ENCODE assay signal across 14 cellular contexts in the genomic region with DNA sequence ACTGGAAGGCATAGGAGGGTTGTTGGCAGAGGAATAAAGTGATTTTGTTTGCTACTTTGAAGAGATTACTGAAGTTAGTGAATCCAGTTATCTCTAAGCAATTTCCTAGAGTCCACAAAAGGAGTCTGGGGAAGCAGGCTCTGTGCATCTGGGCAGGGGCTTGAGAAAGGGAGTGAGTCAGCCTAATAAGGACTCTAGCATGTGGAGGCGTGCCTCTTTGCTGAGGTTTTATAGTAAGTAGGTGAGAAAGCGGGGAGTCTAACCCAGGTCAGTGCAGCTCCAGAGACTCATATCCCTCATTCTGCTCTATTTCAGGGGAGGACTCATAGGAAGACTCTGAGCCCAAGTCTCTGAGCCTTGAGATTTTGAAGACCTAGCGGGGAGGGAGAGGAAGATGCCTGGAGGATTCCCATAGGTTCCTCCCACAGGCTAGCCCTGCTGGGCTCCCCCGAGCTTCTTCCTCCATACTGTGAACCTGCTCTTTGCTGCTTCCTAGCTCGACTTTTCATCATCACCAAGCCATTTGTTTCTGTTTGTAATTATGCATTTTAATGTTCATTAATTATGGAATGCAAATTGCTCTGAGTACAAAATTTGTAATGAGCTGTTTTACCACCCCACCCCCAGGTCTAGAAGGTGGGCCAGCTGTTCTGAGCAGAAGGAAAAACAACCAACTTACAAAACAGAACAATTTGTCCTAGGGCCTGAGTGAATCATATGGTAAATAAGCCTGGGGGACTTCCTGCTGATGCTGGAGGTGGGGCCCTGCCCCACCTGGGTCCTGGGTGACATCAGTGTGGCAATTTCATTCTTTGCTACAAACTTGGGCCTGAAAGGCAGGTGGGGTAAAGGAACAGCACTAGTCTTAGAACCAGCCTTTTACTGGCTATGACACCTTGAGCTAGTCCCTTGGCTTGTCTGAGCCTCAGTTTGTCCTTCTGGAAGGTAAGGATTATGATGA.
A peak's percentile ranks its signal among the peaks of the same experiment; 100 is the strongest.
DNase-seq lines count a peak whose midpoint lies in the region; ATAC-seq and TF ChIP-seq lines count a peak whose summit lies in the region.
"Had no signal": no experiment of that assay in that cellular context is flagged by ENCODE, and none has a peak within 500 bp of the region (broad histone marks: within the 10 kb centered on the region; RNA-seq: fewer than 3 reads in every experiment).

No MANE protein-coding gene starts in this region.

- H3K4me1 Mint-ChIP-seq in GM23338, result peaks cover 49% of the 10 kb centered on the region
- H3K4me1 Mint-ChIP-seq: activated B cell treated with CpG ODN at 0.5 μM for 24 hours; central memory CD8-positive, alpha-beta T cell had no signal

- H3K9me3 ChIP-seq in NT2/D1 (ENCODE audit: insufficient read depth, low read length) (peaks cover 13% of the 10 kb centered on the region; the same call in 1 of the 2 replicates), prostate gland (no peaks in the 10 kb centered on the region)
- H3K9me3 ChIP-seq: BE2C had no signal

- peak overlapping the region; percentile 79 for H3K27ac ChIP-seq in GM23338 (ENCODE audit: low read depth)
- H3K27ac ChIP-seq in prostate gland, result peak overlapping the region in 1 of 2 donors; percentile 1

- peaks cover 6% of the 10 kb centered on the region; the same call in 1 of the 2 replicates for H3K9me2 ChIP-seq in GM23338 (ENCODE audit: insufficient read depth)

- peak overlapping the region; percentile 53 for H3K4me2 ChIP-seq in GM23338

- ATAC-seq in GM23338 (peak; percentile 81), GM18909 (IDR thresholded peaks at IDR 0.05; ENCODE audit: poor library complexity, unreplicated experiment) (no peak), GM19397 (IDR thresholded peaks at IDR 0.05; ENCODE audit: unreplicated experiment) (no peak)
- ATAC-seq: activated naive CD4-positive, alpha-beta T cell treated with anti-CD3 and anti-CD28 coated beads, Interleukin-2, amount 50 U/mL, for 72 hours; HepG2 had no signal

- no peak for TF ChIP-seq CTCF in GM23338 (conservative IDR thresholded peaks at IDR 0.05; ENCODE audit: low read depth in 2 of 2)
- TF ChIP-seq CTCF in prostate gland (IDR thresholded peaks at IDR 0.05), result no peak

- H3K27me3 Mint-ChIP-seq in GM23338 (ENCODE audit: insufficient read depth, low read depth, poor library complexity), result peaks cover 6% of the 10 kb centered on the region
- H3K27me3 Mint-ChIP-seq: activated B cell treated with CpG ODN at 0.5 μM for 24 hours had no signal

- no peaks in the 10 kb centered on the region for H4K20me1 ChIP-seq in GM23338 (replicated peaks; ENCODE audit: insufficient read depth)

- H3K4me3 Mint-ChIP-seq in GM23338, result peak overlapping the region; percentile 17; the same call in 1 of the 3 replicates
- H3K4me3 Mint-ChIP-seq: activated B cell treated with CpG ODN at 0.5 μM for 24 hours; central memory CD8-positive, alpha-beta T cell had no signal

- H2AFZ ChIP-seq in GM23338, result no peak overlapping the region

- no peaks in the 10 kb centered on the region for H3K27me3 ChIP-seq in GM23338 (ENCODE audit: insufficient read depth)
- no peaks in the 10 kb centered on the region for H3K27me3 ChIP-seq in NT2/D1 (ENCODE audit: insufficient read depth, insufficient read length)
- no peaks in the 10 kb centered on the region for H3K27me3 ChIP-seq in prostate gland (replicated peaks; ENCODE audit: insufficient read depth)
- H3K27me3 ChIP-seq: BE2C had no signal

- peak overlapping the region; percentile 29 for H3K9ac ChIP-seq in NT2/D1 (ENCODE audit: insufficient read length, low read depth)

- no peaks in the 10 kb centered on the region for H3K79me2 ChIP-seq in GM23338 (replicated peaks; ENCODE audit: insufficient read depth)

- no peaks in the 10 kb centered on the region for H3F3A ChIP-seq in GM23338 (replicated peaks; ENCODE audit: low read depth)

- peaks cover 48% of the 10 kb centered on the region for H3K4me1 ChIP-seq in GM23338 (ENCODE audit: insufficient read depth)
- peaks cover 13% of the 10 kb centered on the region for H3K4me1 ChIP-seq in NT2/D1 (ENCODE audit: insufficient read depth, insufficient read length)
- no peaks in the 10 kb centered on the region for H3K4me1 ChIP-seq in prostate gland (replicated peaks)
- H3K4me1 ChIP-seq: BE2C had no signal

- H3K4me3 ChIP-seq in GM23338 (no peak overlapping the region), NT2/D1 (ENCODE audit: insufficient read length, low read depth) (no peak overlapping the region), prostate gland (no peak overlapping the region)

- H3K36me3 Mint-ChIP-seq in GM23338 (ENCODE audit: low read depth), result peaks cover 15% of the 10 kb centered on the region; the same call in 2 of the 3 replicates
- H3K36me3 Mint-ChIP-seq: activated naive CD4-positive, alpha-beta T cell treated with anti-CD3 and anti-CD28 coated beads, Interleukin-2, amount 50 U/mL, for 72 hours had no signal

- intact Hi-C loops in prostate gland (cut with DNase I), result no loop called here

- WGBS in prostate gland, result 57% methylated on average over 5 of the region's 5 CpGs

- H3K27ac Mint-ChIP-seq in GM23338, result peak overlapping the region; percentile 89
- H3K27ac Mint-ChIP-seq: activated B cell treated with CpG ODN at 0.5 μM for 24 hours; activated naive CD4-positive, alpha-beta T cell treated with anti-CD3 and anti-CD28 coated beads, Interleukin-2, amount 50 U/mL, for 72 hours had no signal

- peak; percentile 28 for DNase-seq in GM23338 (ENCODE audit: low spot score)
- DNase-seq in NT2/D1 (ENCODE audit: low read depth, low spot score), result no peak
- DNase-seq in glomerular visceral epithelial cell (ENCODE audit: extremely low spot score), result peak; percentile 25
- DNase-seq in prostate gland (ENCODE audit: low spot score), result peak; percentile 43
- DNase-seq in mucosa of gallbladder (ENCODE audit: low spot score), result no peak
- no peak for DNase-seq in retina
- DNase-seq: activated B cell treated with CpG ODN at 0.5 μM for 24 hours, BE2C, NCI-H1436 had no signal

- H3K9me3 Mint-ChIP-seq in GM23338, result peaks cover 13% of the 10 kb centered on the region; the same call in 2 of the 3 replicates
- H3K9me3 Mint-ChIP-seq: activated B cell treated with CpG ODN at 0.5 μM for 24 hours; central memory CD8-positive, alpha-beta T cell had no signal

- no peaks in the 10 kb centered on the region for H3K36me3 ChIP-seq in GM23338 (ENCODE audit: insufficient read depth)
- H3K36me3 ChIP-seq in NT2/D1 (ENCODE audit: insufficient read depth, insufficient read length, low read length), result peaks cover 3% of the 10 kb centered on the region
- H3K36me3 ChIP-seq in prostate gland, result no peaks in the 10 kb centered on the region

- TF ChIP-seq POLR2A in prostate gland (IDR thresholded peaks at IDR 0.05), result no peak

TF ChIP-seq in GM23338, 12 proteins besides CTCF, POLR2A, EP300 and RAD21 (continues in another document):
- TF ChIP-seq, protein P1, sequence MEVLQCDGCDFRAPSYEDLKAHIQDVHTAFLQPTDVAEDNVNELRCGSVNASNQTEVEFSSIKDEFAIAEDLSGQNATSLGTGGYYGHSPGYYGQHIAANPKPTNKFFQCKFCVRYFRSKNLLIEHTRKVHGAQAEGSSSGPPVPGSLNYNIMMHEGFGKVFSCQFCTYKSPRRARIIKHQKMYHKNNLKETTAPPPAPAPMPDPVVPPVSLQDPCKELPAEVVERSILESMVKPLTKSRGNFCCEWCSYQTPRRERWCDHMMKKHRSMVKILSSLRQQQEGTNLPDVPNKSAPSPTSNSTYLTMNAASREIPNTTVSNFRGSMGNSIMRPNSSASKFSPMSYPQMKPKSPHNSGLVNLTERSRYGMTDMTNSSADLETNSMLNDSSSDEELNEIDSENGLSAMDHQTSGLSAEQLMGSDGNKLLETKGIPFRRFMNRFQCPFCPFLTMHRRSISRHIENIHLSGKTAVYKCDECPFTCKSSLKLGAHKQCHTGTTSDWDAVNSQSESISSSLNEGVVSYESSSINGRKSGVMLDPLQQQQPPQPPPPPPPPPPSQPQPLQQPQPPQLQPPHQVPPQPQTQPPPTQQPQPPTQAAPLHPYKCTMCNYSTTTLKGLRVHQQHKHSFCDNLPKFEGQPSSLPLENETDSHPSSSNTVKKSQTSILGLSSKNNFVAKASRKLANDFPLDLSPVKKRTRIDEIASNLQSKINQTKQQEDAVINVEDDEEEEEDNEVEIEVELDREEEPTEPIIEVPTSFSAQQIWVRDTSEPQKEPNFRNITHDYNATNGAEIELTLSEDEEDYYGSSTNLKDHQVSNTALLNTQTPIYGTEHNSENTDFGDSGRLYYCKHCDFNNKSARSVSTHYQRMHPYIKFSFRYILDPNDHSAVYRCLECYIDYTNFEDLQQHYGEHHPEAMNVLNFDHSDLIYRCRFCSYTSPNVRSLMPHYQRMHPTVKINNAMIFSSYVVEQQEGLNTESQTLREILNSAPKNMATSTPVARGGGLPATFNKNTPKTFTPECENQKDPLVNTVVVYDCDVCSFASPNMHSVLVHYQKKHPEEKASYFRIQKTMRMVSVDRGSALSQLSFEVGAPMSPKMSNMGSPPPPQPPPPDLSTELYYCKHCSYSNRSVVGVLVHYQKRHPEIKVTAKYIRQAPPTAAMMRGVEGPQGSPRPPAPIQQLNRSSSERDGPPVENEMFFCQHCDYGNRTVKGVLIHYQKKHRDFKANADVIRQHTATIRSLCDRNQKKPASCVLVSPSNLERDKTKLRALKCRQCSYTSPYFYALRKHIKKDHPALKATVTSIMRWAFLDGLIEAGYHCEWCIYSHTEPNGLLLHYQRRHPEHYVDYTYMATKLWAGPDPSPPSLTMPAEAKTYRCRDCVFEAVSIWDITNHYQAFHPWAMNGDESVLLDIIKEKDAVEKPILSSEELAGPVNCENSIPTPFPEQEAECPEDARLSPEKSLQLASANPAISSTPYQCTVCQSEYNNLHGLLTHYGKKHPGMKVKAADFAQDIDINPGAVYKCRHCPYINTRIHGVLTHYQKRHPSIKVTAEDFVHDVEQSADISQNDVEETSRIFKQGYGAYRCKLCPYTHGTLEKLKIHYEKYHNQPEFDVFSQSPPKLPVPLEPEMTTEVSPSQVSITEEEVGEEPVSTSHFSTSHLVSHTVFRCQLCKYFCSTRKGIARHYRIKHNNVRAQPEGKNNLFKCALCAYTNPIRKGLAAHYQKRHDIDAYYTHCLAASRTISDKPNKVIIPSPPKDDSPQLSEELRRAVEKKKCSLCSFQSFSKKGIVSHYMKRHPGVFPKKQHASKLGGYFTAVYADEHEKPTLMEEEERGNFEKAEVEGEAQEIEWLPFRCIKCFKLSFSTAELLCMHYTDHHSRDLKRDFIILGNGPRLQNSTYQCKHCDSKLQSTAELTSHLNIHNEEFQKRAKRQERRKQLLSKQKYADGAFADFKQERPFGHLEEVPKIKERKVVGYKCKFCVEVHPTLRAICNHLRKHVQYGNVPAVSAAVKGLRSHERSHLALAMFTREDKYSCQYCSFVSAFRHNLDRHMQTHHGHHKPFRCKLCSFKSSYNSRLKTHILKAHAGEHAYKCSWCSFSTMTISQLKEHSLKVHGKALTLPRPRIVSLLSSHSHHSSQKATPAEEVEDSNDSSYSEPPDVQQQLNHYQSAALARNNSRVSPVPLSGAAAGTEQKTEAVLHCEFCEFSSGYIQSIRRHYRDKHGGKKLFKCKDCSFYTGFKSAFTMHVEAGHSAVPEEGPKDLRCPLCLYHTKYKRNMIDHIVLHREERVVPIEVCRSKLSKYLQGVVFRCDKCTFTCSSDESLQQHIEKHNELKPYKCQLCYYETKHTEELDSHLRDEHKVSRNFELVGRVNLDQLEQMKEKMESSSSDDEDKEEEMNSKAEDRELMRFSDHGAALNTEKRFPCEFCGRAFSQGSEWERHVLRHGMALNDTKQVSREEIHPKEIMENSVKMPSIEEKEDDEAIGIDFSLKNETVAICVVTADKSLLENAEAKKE (CRISPR knock-in tag; IDR thresholded peaks at IDR 0.05), result 0 out of 2 replicates have a peak, but pooled peaks have one; percentile 3

Comparison
In these comparisons a context has a peak if more than half of its experiments do, and no peak if none do; other contexts are left out.
1. DNase-seq: peak in GM23338 (single experiment), glomerular visceral epithelial cell (single experiment) and prostate gland (single experiment); none in NT2/D1 (single experiment), mucosa of gallbladder (single experiment) and retina (single experiment).